ENCODE assay signal across 25 cellular contexts in the genomic region with DNA sequence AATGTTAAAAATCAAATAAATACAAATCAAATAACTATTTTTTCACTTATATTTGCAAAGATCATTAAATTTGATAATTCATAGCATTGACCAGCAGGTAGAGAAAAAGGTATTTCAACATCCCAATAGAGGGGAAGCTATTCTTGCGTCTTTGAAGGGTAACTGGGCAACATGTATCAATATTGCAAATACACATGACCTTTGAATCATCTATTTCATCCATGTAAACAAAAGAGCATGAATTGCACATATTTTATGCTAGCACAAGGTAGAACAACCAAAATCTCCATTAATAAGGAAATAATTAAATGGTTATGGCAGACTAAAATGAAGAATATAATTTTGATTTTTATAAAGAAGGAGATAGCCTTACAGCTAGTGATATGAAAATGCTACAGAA.
DNase-seq lines count a peak whose midpoint lies in the region; ATAC-seq, FAIRE-seq and TF ChIP-seq lines count a peak whose summit lies in the region.
"Had no signal": no experiment of that assay in that cellular context is flagged by ENCODE, and none has a peak within 500 bp of the region (broad histone marks: within the 10 kb centered on the region; RNA-seq: fewer than 3 reads in every experiment).

No MANE protein-coding gene starts in this region.

- no peaks in the 10 kb centered on the region for H3K27me3 Mint-ChIP-seq in T-helper 17 cell
- H3K27me3 Mint-ChIP-seq: B cell; CD4-positive, alpha-beta T cell had no signal

- no peak overlapping the region for H3K9ac ChIP-seq in liver (ENCODE audit: low read depth in 1 of 2, low read length in 2 of 2)
- H3K9ac ChIP-seq: BLaER1 treated with 17β-estradiol and CSF1 and Interleukin-3, amounts not matched to agents 10 nM and 100 nM had no signal

- H3K9me3 ChIP-seq in liver (ENCODE audit: control insufficient read depth in 4 of 4, low read length in 3 of 4) = no peaks in the 10 kb centered on the region
- no peaks in the 10 kb centered on the region for H3K9me3 ChIP-seq in T-helper 17 cell (ENCODE audit: control insufficient read depth, low read length, poor library complexity, severe bottlenecking)
- H3K9me3 ChIP-seq: A549; BLaER1 treated with 17β-estradiol and CSF1 and Interleukin-3, amounts not matched to agents 10 nM and 100 nM; Caco-2 had no signal

- no peak overlapping the region for H3K27ac Mint-ChIP-seq in T-helper 17 cell
- H3K27ac Mint-ChIP-seq: B cell; CD4-positive, alpha-beta T cell; CD8-positive, alpha-beta T cell had no signal

- no peaks in the 10 kb centered on the region for H3K27me3 ChIP-seq in liver (ENCODE audit: control insufficient read depth in 4 of 4, insufficient read depth in 4 of 4, low read length in 3 of 4)
- H3K27me3 ChIP-seq: BLaER1 treated with 17β-estradiol and CSF1 and Interleukin-3, amounts not matched to agents 10 nM and 100 nM had no signal

- FAIRE-seq in D721Med (lab: Jason Lieb, UNC) = peak; percentile 29
- FAIRE-seq: A549, GM12878, GM12892, GM18507 had no signal

- TF ChIP-seq RAD21 in liver (IDR thresholded peaks at IDR 0.05) = no peak

- H3K4me1 ChIP-seq in liver (ENCODE audit: control insufficient read depth in 4 of 4, insufficient read depth in 4 of 4, low read length in 3 of 4) = peaks cover 0 to 2% (median under 1%) of the 10 kb centered on the region in 4 donors
- H3K4me1 ChIP-seq: A549 had no signal

- no peaks in the 10 kb centered on the region for H3K36me3 Mint-ChIP-seq in T-helper 17 cell (ENCODE audit: low read depth)
- H3K36me3 Mint-ChIP-seq: CD8-positive, alpha-beta T cell had no signal

- no peak overlapping the region for H3K27ac ChIP-seq in liver (ENCODE audit: low read depth in 1 of 2, low read length in 2 of 2)
- H3K27ac ChIP-seq: 22Rv1; A549; BLaER1 treated with 17β-estradiol and CSF1 and Interleukin-3, amounts not matched to agents 10 nM and 100 nM; C4-2B had no signal

- no peak overlapping the region for H3K4me3 ChIP-seq in liver (ENCODE audit: low read depth in 1 of 3, low read length in 3 of 3)
- H3K4me3 ChIP-seq: A549; BLaER1 treated with 17β-estradiol and CSF1 and Interleukin-3, amounts not matched to agents 10 nM and 100 nM; GM12878 had no signal

- DNase-seq in D721Med (ENCODE audit: insufficient read length, low spot score) (no peak), left lobe of liver (ENCODE audit: low spot score) (no peak), T-helper 17 cell (no peak)
- no peak for DNase-seq in activated naive CD4-positive, alpha-beta T cell (lab: John Stamatoyannopoulos, UW)
- DNase-seq: AML-193; Caco-2; Calu3; CD4-positive, alpha-beta T cell; CD8-positive, alpha-beta T cell; DMS 273 treated with DMSO at 0.1 percent for 48 hours; DMS153; DMS53; DMS79; DND-41; EL; GDM1 had no signal

- no peak overlapping the region for H3K4me3 Mint-ChIP-seq in T-helper 17 cell
- H3K4me3 Mint-ChIP-seq: B cell; CD4-positive, alpha-beta T cell; CD8-positive, alpha-beta T cell had no signal

- WGBS in liver = 34% methylated on average over 1 of the region's 1 CpG

- ATAC-seq in left lobe of liver (peak; percentile 29), T-helper 17 cell (no peak)
- ATAC-seq: A549; CD8-positive, alpha-beta T cell; GM12878 had no signal

- no peaks in the 10 kb centered on the region for H3K36me3 ChIP-seq in liver (ENCODE audit: control insufficient read depth in 4 of 4, insufficient read depth in 3 of 4, low read depth in 1 of 4, low read length in 3 of 4)
- H3K36me3 ChIP-seq: BLaER1 treated with 17β-estradiol and CSF1 and Interleukin-3, amounts not matched to agents 10 nM and 100 nM had no signal

- no peak for TF ChIP-seq CTCF in D721Med (IDR thresholded peaks at IDR 0.05; ENCODE audit: insufficient read depth, missing control alignments)
- TF ChIP-seq CTCF in liver (IDR thresholded peaks at IDR 0.05; ENCODE audit: low read depth, low read length, missing input control) = no peak

- no peaks in the 10 kb centered on the region for H3K4me1 Mint-ChIP-seq in T-helper 17 cell
- H3K4me1 Mint-ChIP-seq: B cell had no signal

TF ChIP-seq in liver, 16 proteins besides CTCF, POLR2A, EP300 and RAD21:
- TF ChIP-seq, protein P1, sequence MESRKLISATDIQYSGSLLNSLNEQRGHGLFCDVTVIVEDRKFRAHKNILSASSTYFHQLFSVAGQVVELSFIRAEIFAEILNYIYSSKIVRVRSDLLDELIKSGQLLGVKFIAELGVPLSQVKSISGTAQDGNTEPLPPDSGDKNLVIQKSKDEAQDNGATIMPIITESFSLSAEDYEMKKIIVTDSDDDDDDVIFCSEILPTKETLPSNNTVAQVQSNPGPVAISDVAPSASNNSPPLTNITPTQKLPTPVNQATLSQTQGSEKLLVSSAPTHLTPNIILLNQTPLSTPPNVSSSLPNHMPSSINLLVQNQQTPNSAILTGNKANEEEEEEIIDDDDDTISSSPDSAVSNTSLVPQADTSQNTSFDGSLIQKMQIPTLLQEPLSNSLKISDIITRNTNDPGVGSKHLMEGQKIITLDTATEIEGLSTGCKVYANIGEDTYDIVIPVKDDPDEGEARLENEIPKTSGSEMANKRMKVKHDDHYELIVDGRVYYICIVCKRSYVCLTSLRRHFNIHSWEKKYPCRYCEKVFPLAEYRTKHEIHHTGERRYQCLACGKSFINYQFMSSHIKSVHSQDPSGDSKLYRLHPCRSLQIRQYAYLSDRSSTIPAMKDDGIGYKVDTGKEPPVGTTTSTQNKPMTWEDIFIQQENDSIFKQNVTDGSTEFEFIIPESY (IDR thresholded peaks at IDR 0.05) = no peak
- TF ChIP-seq HNF4G (IDR thresholded peaks at IDR 0.05) (peak; percentile 54), RXRA (IDR thresholded peaks at IDR 0.05) (peak; percentile 11 to 18), FOXA2 (IDR thresholded peaks at IDR 0.05) (peak; percentile 57), HNF4A (conservative IDR thresholded peaks at IDR 0.05) (peak; percentile 68 to 81), SP1 (IDR thresholded peaks at IDR 0.05) (peak; percentile 38), JUND (IDR thresholded peaks at IDR 0.05) (no peak)
- TF ChIP-seq, protein P2, sequence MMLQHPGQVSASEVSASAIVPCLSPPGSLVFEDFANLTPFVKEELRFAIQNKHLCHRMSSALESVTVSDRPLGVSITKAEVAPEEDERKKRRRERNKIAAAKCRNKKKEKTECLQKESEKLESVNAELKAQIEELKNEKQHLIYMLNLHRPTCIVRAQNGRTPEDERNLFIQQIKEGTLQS (IDR thresholded peaks at IDR 0.05) = no peak
- TF ChIP-seq, protein P3, sequence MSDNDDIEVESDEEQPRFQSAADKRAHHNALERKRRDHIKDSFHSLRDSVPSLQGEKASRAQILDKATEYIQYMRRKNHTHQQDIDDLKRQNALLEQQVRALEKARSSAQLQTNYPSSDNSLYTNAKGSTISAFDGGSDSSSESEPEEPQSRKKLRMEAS (IDR thresholded peaks at IDR 0.05) = no peak
